8 cellular contexts compared by ENCODE assay signal in the genomic region with DNA sequence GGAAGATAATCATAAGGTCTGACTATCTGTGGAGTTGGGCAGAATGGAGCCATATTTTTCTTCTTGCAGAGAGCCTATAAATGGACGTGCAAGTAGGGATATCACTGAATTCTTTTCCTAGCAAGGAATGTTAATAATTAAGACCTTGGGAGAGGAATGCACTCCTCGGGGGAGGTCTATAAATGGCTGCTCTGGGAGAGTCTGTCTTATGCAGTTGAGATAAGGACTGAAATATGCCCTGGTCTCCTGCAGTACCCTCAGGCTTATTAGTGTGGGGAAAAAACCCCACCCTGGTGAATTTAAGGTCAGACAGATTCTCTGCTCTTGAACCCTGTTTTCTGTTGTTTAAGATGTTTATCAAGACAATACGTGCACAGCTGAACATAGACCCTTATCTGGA. TPM values are rescaled to one million over a fixed set of nuclear protein-coding genes. Genes with fewer than 3 reads are reported as not detected.
"Had no signal": no experiment of that assay in that cellular context is flagged by ENCODE, and none has a peak within 500 bp of the region (broad histone marks: within the 10 kb centered on the region; RNA-seq: fewer than 3 reads in every experiment).

No MANE protein-coding gene starts in this region.

RNA-seq across cellular contexts. Expression of a gene that starts 17.9 kb away (rescaled TPM):
- total RNA-seq: LHCN-M2, MCF 10A, PC-3, Peyer's patch, Right ventricle myocardium superior, SJSA1 had no signal

RNA-seq across cellular contexts. Expression of a gene that starts 50.5 kb away (rescaled TPM):
- total RNA-seq: NCI-H460, SJSA1 had no signal
- polyA plus RNA-seq: SK-N-SH had no signal
